Comparison of ENCODE assay signal across 21 cellular contexts in the genomic region with DNA sequence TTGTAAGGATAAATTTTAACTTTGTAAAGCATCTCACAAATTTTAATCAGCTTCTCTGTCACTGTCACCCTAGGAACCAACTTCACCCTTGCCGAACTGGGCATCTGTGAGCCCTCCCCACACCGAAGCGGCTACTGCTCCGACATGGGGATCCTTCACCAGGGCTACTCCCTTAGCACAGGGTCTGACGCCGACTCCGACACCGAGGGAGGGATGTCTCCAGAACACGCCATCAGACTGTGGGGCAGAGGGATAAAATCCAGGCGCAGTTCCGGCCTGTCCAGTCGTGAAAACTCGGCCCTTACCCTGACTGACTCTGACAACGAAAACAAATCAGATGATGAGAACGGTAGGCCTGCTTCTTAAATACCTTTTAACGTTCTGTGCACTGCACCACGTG.
DNase-seq lines count a peak whose midpoint lies in the region; ATAC-seq, FAIRE-seq and TF ChIP-seq lines count a peak whose summit lies in the region.
"Had no signal": no experiment of that assay in that cellular context is flagged by ENCODE, and none has a peak within 500 bp of the region (broad histone marks: within the 10 kb centered on the region; RNA-seq: fewer than 3 reads in every experiment).

No MANE protein-coding gene starts in this region.

- no peak overlapping the region for H2BK15ac ChIP-seq in H9 (ENCODE audit: low read depth, low read length)

- H3K27me3 Mint-ChIP-seq in H9 (ENCODE audit: low read depth) = no peaks in the 10 kb centered on the region
- H3K27me3 Mint-ChIP-seq: B cell; CD4-positive, CD25-positive, alpha-beta regulatory T cell had no signal

- no peak overlapping the region for H3K23ac ChIP-seq in H9 (ENCODE audit: insufficient read length, low read depth, low read length)

- H4K5ac ChIP-seq in H9 (ENCODE audit: insufficient read length, low read depth, low read length) = peak overlapping the region; percentile 72

- no peak overlapping the region for H3K4me2 ChIP-seq in H9 (ENCODE audit: insufficient read depth, insufficient read length, low read length)
- H3K4me2 ChIP-seq: BLaER1 had no signal

- no peak overlapping the region for H4K91ac ChIP-seq in H9 (ENCODE audit: insufficient read length, low read depth, low read length)

- H2BK120ac ChIP-seq in H9 (ENCODE audit: low read depth, low read length, poor library complexity, severe bottlenecking) = no peak overlapping the region

- DNase-seq in H9 (no peak), kidney (peak; percentile 42), spleen (peak; percentile 67), Ammon's horn (ENCODE audit: low spot score) (no peak), H7 (no peak)
- DNase-seq: Caco-2; CD4-positive, CD25-positive, alpha-beta regulatory T cell; CD8-positive, alpha-beta T cell; DMS153; DND-41; EL; GDM1; GM23248; HFFc6 had no signal

- H3K9me3 ChIP-seq in H9 (ENCODE audit: control insufficient read depth, low read depth, low read length) (no peaks in the 10 kb centered on the region), kidney (ENCODE audit: control insufficient read depth in 1 of 2, low read length in 2 of 2) (no peaks in the 10 kb centered on the region), spleen (peaks cover 0 to 5% (median 0%) of the 10 kb centered on the region in 8 donors)
- H3K9me3 ChIP-seq: Caco-2, HAP-1 had no signal

- no peak overlapping the region for H3K4me3 ChIP-seq in kidney (ENCODE audit: low read length in 2 of 2)
- no peak overlapping the region for H3K4me3 ChIP-seq in spleen
- no peak overlapping the region for H3K4me3 ChIP-seq in H7 (ENCODE audit: insufficient read depth, low read depth, low read length)
- H3K4me3 ChIP-seq: BLaER1, GM12878, GM23248, HAP-1 had no signal

- no peak overlapping the region for H3K4ac ChIP-seq in H9 (ENCODE audit: low read depth, low read length)

- no peaks in the 10 kb centered on the region for H3K79me2 ChIP-seq in H9 (ENCODE audit: insufficient read depth, low read length)

- FAIRE-seq in kidney (lab: Jason Lieb, UNC) = no peak
- FAIRE-seq: GM12878, GM19239 had no signal

- H3K9me3 Mint-ChIP-seq in H9 = no peaks in the 10 kb centered on the region
- H3K9me3 Mint-ChIP-seq: HFFc6 had no signal

- H3K56ac ChIP-seq in H9 (ENCODE audit: insufficient read length, low read depth, low read length) = no peak overlapping the region

- H4K20me1 ChIP-seq in H9 (ENCODE audit: control insufficient read depth, insufficient read depth, insufficient read length) = no peaks in the 10 kb centered on the region
- H4K20me1 ChIP-seq: BLaER1 had no signal

- H3K36me3 Mint-ChIP-seq in H9 (ENCODE audit: insufficient read depth in 1 of 3, low read depth in 3 of 3) = no peaks in the 10 kb centered on the region
- H3K36me3 Mint-ChIP-seq: CD4-positive, CD25-positive, alpha-beta regulatory T cell; CD8-positive, alpha-beta T cell had no signal

- no peaks in the 10 kb centered on the region for H3K79me1 ChIP-seq in H9 (ENCODE audit: insufficient read depth, low read depth, low read length, poor library complexity, severe bottlenecking)

- no peak for TF ChIP-seq POLR2A in spleen (IDR thresholded peaks at IDR 0.05)

- TF ChIP-seq CTCF in H9 (conservative IDR thresholded peaks at IDR 0.05) (no peak), kidney (IDR thresholded peaks at IDR 0.05; ENCODE audit: borderline replicate concordance, extremely low read depth, insufficient read depth) (no peak), spleen (IDR thresholded peaks at IDR 0.05 in 8 of 11, conservative IDR thresholded peaks at IDR 0.05 in 3 of 11) (no peak)

- intact Hi-C loops in kidney (cut with DNase I) = no loop called here
- intact Hi-C loops in spleen (cut with DNase I; ENCODE audit: low total_unique reads) = no loop called here

- peak overlapping the region; percentile 73 for H2AFZ ChIP-seq in H9 (ENCODE audit: low read length)
- H2AFZ ChIP-seq: GM23248 had no signal

- ATAC-seq in HG03520 (IDR thresholded peaks at IDR 0.05; ENCODE audit: unreplicated experiment) = no peak
- ATAC-seq: CD8-positive, alpha-beta T cell; GM12878 had no signal

- H3K4me1 Mint-ChIP-seq in H9 = peaks cover 19 to 20% of the 10 kb centered on the region in 2 experiments
- H3K4me1 Mint-ChIP-seq: B cell; CD4-positive, CD25-positive, alpha-beta regulatory T cell had no signal

- H3K23me2 ChIP-seq in H9 (ENCODE audit: insufficient read length, low read depth, low read length, poor library complexity, severe bottlenecking) = no peaks in the 10 kb centered on the region

- no peak overlapping the region for H2BK12ac ChIP-seq in H9 (ENCODE audit: insufficient read length, low read depth, low read length)

- H4K8ac ChIP-seq in H9 (replicated peaks; ENCODE audit: insufficient read length, low read depth, low read length) = no peak overlapping the region

- H3K14ac ChIP-seq in H9 (ENCODE audit: insufficient read depth, low read length) = peak overlapping the region; percentile 89

- peak overlapping the region; percentile 70 for H2BK5ac ChIP-seq in H9 (ENCODE audit: insufficient read length, low read length)

- H3K27me3 ChIP-seq in H9 (ENCODE audit: insufficient read depth, low read length) (no peaks in the 10 kb centered on the region), spleen (replicated peaks in 1 of 7) (no peaks in the 10 kb centered on the region), H7 (ENCODE audit: control insufficient read depth, insufficient read depth, low read length) (no peaks in the 10 kb centered on the region)
- H3K27me3 ChIP-seq: BLaER1 had no signal

- no peak overlapping the region for H3K27ac ChIP-seq in H9 (ENCODE audit: insufficient read length, low read depth, low read length)
- H3K27ac ChIP-seq in kidney (ENCODE audit: low read depth in 2 of 2, low read length in 2 of 2) = no peak overlapping the region
- H3K27ac ChIP-seq in spleen = no peak overlapping the region
- H3K27ac ChIP-seq: BLaER1, C4-2B, GM23248 had no signal

- H3K9ac ChIP-seq in H9 (ENCODE audit: extremely low read depth, insufficient read length, low read length) = no peak overlapping the region
- no peak overlapping the region for H3K9ac ChIP-seq in kidney (ENCODE audit: low read length in 2 of 2)
- H3K9ac ChIP-seq: BLaER1, GM23248 had no signal

- no CpG with 5 or more reads among the region's 17 CpGs for WGBS in H9 (ENCODE audit: extremely low coverage, insufficient read length, low lambda C conversion rate)
- 81 to 87% (median 84%) methylated on average over 17 of the region's 17 CpGs for WGBS in spleen, 5 donors

- H2BK20ac ChIP-seq in H9 (ENCODE audit: low read depth, low read length, poor library complexity, severe bottlenecking) = no peak overlapping the region

- H2AK5ac ChIP-seq in H9 (ENCODE audit: insufficient read length, low read length) = no peak overlapping the region

- H3T11ph ChIP-seq in H9 (ENCODE audit: low read length) = no peak overlapping the region

- H3K27ac Mint-ChIP-seq in H9 = 0 out of 7 replicates have a peak overlapping the region, but pooled peaks of 2 of the 3 experiments have one; percentile 8 to 74
- H3K27ac Mint-ChIP-seq: B cell; CD4-positive, CD25-positive, alpha-beta regulatory T cell; CD8-positive, alpha-beta T cell; HFFc6 had no signal

- no peaks in the 10 kb centered on the region for H3K36me3 ChIP-seq in kidney (ENCODE audit: control insufficient read depth in 1 of 2, insufficient read depth in 2 of 2, low read length in 2 of 2)
- H3K36me3 ChIP-seq in spleen = no peaks in the 10 kb centered on the region
- H3K36me3 ChIP-seq in H7 (replicated peaks; ENCODE audit: control insufficient read depth, insufficient read depth, low read length) = no peaks in the 10 kb centered on the region
- H3K36me3 ChIP-seq: BLaER1, HAP-1 had no signal

- no peak overlapping the region for H3K18ac ChIP-seq in H9 (ENCODE audit: insufficient read length, low read depth, low read length)

- no peaks in the 10 kb centered on the region; the same call in 1 of the 2 replicates for H3K4me1 ChIP-seq in H9 (ENCODE audit: insufficient read depth, low read length)
- H3K4me1 ChIP-seq in kidney (ENCODE audit: control insufficient read depth in 1 of 2, insufficient read depth in 1 of 2, low read depth in 1 of 2, low read length in 2 of 2) = peaks cover 0 to 2% of the 10 kb centered on the region in 2 donors
- H3K4me1 ChIP-seq in spleen = no peaks in the 10 kb centered on the region
- H3K4me1 ChIP-seq: BLaER1, Caco-2 had no signal

- H3K4me3 Mint-ChIP-seq in H9 = no peak overlapping the region
- H3K4me3 Mint-ChIP-seq: B cell; CD4-positive, CD25-positive, alpha-beta regulatory T cell; CD8-positive, alpha-beta T cell; HFFc6 had no signal

Comparison
In these comparisons a context has a peak if more than half of its experiments do, and no peak if none do; other contexts are left out.
1. DNase-seq: peak in kidney (single experiment) and spleen (single experiment); none in H9 (single experiment), Ammon's horn (single experiment) and H7 (single experiment).